In the genomic region with DNA sequence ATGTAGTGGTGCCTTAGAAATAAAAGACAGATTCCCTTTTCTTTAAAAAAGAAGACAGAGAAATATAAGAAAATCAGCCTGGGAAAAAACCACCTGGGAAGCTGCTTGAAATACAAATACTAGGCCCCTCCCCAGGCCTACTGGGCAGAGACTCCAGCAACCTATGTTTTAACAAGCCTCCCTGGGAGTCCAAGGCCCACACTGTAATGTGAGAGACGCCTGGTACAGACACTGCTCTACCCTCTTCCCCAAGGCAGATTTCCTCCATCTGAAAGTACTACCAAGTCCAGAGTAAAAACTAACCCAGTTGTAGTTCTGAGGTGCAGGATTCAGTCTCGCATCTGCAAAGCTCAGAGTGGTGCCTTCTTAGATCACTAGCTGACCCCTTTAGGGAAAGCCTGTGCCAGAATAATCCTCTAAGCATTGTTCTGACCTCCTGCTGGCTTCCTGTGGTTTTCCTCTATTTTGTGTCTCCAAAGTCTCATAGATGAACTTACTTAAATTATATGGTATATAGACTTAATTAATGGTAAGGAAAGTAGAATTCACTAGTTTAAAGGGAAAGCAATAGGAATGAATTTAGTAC, we compare ENCODE assay signal across 21 cellular contexts.
DNase-seq lines count a peak whose midpoint lies in the region; ATAC-seq and TF ChIP-seq lines count a peak whose summit lies in the region.
"Had no signal": no experiment of that assay in that cellular context is flagged by ENCODE, and none has a peak within 500 bp of the region (broad histone marks: within the 10 kb centered on the region; RNA-seq: fewer than 3 reads in every experiment).

No MANE protein-coding gene starts in this region.

- H3K4me2 ChIP-seq in GM23338, result no peak overlapping the region
- H3K4me2 ChIP-seq in mesenchymal stem cell (ENCODE audit: low read length, poor library complexity, severe bottlenecking), result no peak overlapping the region
- H3K4me2 ChIP-seq in PC-9, result no peak overlapping the region

- no peak overlapping the region for H3K18ac ChIP-seq in mesenchymal stem cell (ENCODE audit: low read depth in 1 of 2, low read length in 2 of 2)

- H3K27me3 ChIP-seq in GM23338 (ENCODE audit: insufficient read depth), result no peaks in the 10 kb centered on the region
- H3K27me3 ChIP-seq in body of pancreas, result no peaks in the 10 kb centered on the region
- H3K27me3 ChIP-seq in mesenchymal stem cell (ENCODE audit: control insufficient read depth in 1 of 2, insufficient read depth in 1 of 2, low read length in 2 of 2), result no peaks in the 10 kb centered on the region
- no peaks in the 10 kb centered on the region for H3K27me3 ChIP-seq in PC-9 (ENCODE audit: insufficient read depth, low read depth)

- H3K79me1 ChIP-seq in mesenchymal stem cell (replicated peaks; ENCODE audit: low read length, poor library complexity, severe bottlenecking), result no peaks in the 10 kb centered on the region

- H3K4me1 Mint-ChIP-seq in GM23338 (peaks cover 4% of the 10 kb centered on the region; the same call in 2 of the 3 replicates), natural killer cell (no peaks in the 10 kb centered on the region)
- H3K4me1 Mint-ChIP-seq: T-helper 17 cell had no signal

- no peak overlapping the region for H3K23ac ChIP-seq in mesenchymal stem cell (ENCODE audit: low read length in 2 of 2)

- H3K27me3 Mint-ChIP-seq in GM23338 (ENCODE audit: insufficient read depth, low read depth, poor library complexity) (no peaks in the 10 kb centered on the region), natural killer cell (ENCODE audit: low read depth in 2 of 2) (no peaks in the 10 kb centered on the region)
- H3K27me3 Mint-ChIP-seq: T-helper 17 cell had no signal

- no peak overlapping the region for H2BK120ac ChIP-seq in mesenchymal stem cell (ENCODE audit: low read depth, low read length)

- no peak overlapping the region for H4K91ac ChIP-seq in mesenchymal stem cell (ENCODE audit: low read length)

- no TSS peak for BruUV-seq in PC-9 (replicated peaks; lab: Mats Ljungman, UMichigan)

- 19 to 43% methylated on average over 2 of the region's 2 CpGs for WGBS in body of pancreas, 2 donors
- WGBS in mesenchymal stem cell, result 79% methylated on average over 2 of the region's 2 CpGs

- CTCF ChIA-PET in HEK293 (lab: Yijun Ruan, JAX), result interaction anchor here (0.6 to 2.4 kb wide), 3 partner anchors 206 to 1724 kb away, joined by 3 to 7 read pairs (median 3); no protein-coding TSS in a partner anchor
- CTCF ChIA-PET in PC-9 (lab: Charles Lee), result no interaction called here

- ATAC-seq in GM23338 (peak; percentile 84), body of pancreas (no peak), natural killer cell (no peak), HG03354 (IDR thresholded peaks at IDR 0.05; ENCODE audit: poor library complexity, severe bottlenecking, unreplicated experiment) (no peak)
- ATAC-seq: HepG2, PC-3, T-helper 17 cell had no signal

- no peak overlapping the region for H2BK12ac ChIP-seq in mesenchymal stem cell (ENCODE audit: low read length in 2 of 2)

- H3K4me3 ChIP-seq in GM23338 (no peak overlapping the region), HEK293 (ENCODE audit: low read depth, low read length) (no peak overlapping the region), body of pancreas (no peak overlapping the region), mesenchymal stem cell (ENCODE audit: insufficient read depth in 1 of 2, low read depth in 1 of 2, low read length in 2 of 2) (no peak overlapping the region), PC-9 (no peak overlapping the region)
- H3K4me3 ChIP-seq: HAP-1 had no signal

- H3K9me3 ChIP-seq in HEK293 (ENCODE audit: control insufficient read depth, insufficient read depth, low read depth, low read length), result no peaks in the 10 kb centered on the region
- H3K9me3 ChIP-seq in body of pancreas, result no peaks in the 10 kb centered on the region
- H3K9me3 ChIP-seq in mesenchymal stem cell (ENCODE audit: control insufficient read depth, low read length), result no peaks in the 10 kb centered on the region
- no peaks in the 10 kb centered on the region for H3K9me3 ChIP-seq in PC-9 (ENCODE audit: insufficient read depth, low read depth)
- H3K9me3 ChIP-seq: HAP-1 had no signal

- TF ChIP-seq CTCF in GM23338 (conservative IDR thresholded peaks at IDR 0.05; ENCODE audit: low read depth in 2 of 2), result no peak
- no peak for TF ChIP-seq CTCF in HEK293 (tag by site-specific recombination; IDR thresholded peaks at IDR 0.05)
- no peak for TF ChIP-seq CTCF in body of pancreas (IDR thresholded peaks at IDR 0.05)
- no peak for TF ChIP-seq CTCF in natural killer cell (IDR thresholded peaks at IDR 0.05)
- no peak for TF ChIP-seq CTCF in PC-9 (conservative IDR thresholded peaks at IDR 0.05)

- H3K27ac Mint-ChIP-seq in GM23338, result peak overlapping the region; percentile 70; the same call in 1 of the 2 replicates
- no peak overlapping the region for H3K27ac Mint-ChIP-seq in natural killer cell
- H3K27ac Mint-ChIP-seq: T-helper 17 cell had no signal

- H3K9me2 ChIP-seq in GM23338 (ENCODE audit: insufficient read depth), result no peaks in the 10 kb centered on the region
- H3K9me2 ChIP-seq in PC-9 (ENCODE audit: insufficient read depth), result no peaks in the 10 kb centered on the region

- peak overlapping the region; percentile 57 for H2BK5ac ChIP-seq in mesenchymal stem cell (ENCODE audit: low read depth, low read length, poor library complexity, severe bottlenecking)

- H3K27ac ChIP-seq in GM23338 (ENCODE audit: low read depth) (no peak overlapping the region), HEK293 (ENCODE audit: extremely low read depth, low read depth, low read length) (no peak overlapping the region), body of pancreas (peak overlapping the region in 1 of 4 donors; percentile 45), mesenchymal stem cell (ENCODE audit: low read length, poor library complexity, severe bottlenecking) (no peak overlapping the region), PC-9 (no peak overlapping the region)
- H3K27ac ChIP-seq: C4-2B, RWPE1 had no signal

- H2BK15ac ChIP-seq in mesenchymal stem cell (ENCODE audit: low read depth, poor library complexity, severe bottlenecking), result no peak overlapping the region

- H3K14ac ChIP-seq in mesenchymal stem cell (ENCODE audit: low read length in 2 of 2), result no peak overlapping the region

- H3K4me3 Mint-ChIP-seq in GM23338 (no peak overlapping the region), natural killer cell (no peak overlapping the region)
- H3K4me3 Mint-ChIP-seq: T-helper 17 cell had no signal

- DNase-seq in GM23338 (ENCODE audit: low spot score), result no peak
- DNase-seq in body of pancreas, result peak; percentile 20 to 60 (median 42)
- no peak for DNase-seq in mesenchymal stem cell
- no peak for DNase-seq in natural killer cell
- DNase-seq in PC-9, result no peak
- DNase-seq in posterior vena cava (ENCODE audit: low spot score), result no peak
- DNase-seq: ACHN, AML-193, KBM-7, NCI-H1105 treated with DMSO at 0.1 percent for 48 hours, NCI-H2029, NCI-H2171 treated with DMSO at 0.1 percent for 48 hours, NCI-H748 treated with DMSO at 0.1 percent for 48 hours, PC-3, T-helper 17 cell had no signal

- no peak overlapping the region for H3K4ac ChIP-seq in mesenchymal stem cell (ENCODE audit: low read depth in 1 of 2, low read length in 2 of 2)

- H3K9ac ChIP-seq in mesenchymal stem cell (ENCODE audit: low read length), result no peak overlapping the region

- H2AK5ac ChIP-seq in mesenchymal stem cell (ENCODE audit: low read length, severe bottlenecking), result no peak overlapping the region

- no peaks in the 10 kb centered on the region for H4K20me1 ChIP-seq in GM23338 (replicated peaks; ENCODE audit: insufficient read depth)
- no peaks in the 10 kb centered on the region for H4K20me1 ChIP-seq in PC-9 (ENCODE audit: insufficient read depth)

- intact Hi-C loops in body of pancreas (cut with DNase I) (no loop called here), natural killer cell (cut with micrococcal nuclease) (no loop called here), PC-9 (cut with micrococcal nuclease; ENCODE audit: unreplicated experiment) (loop anchor here (5.0 to 10.0 kb wide), 3 partner anchors 168 to 1149 kb away; no protein-coding TSS in a partner anchor), posterior vena cava (cut with DNase I) (no loop called here)

- no peaks in the 10 kb centered on the region for H3K9me3 Mint-ChIP-seq in GM23338
- peaks cover 6 to 7% of the 10 kb centered on the region in 2 donors for H3K9me3 Mint-ChIP-seq in natural killer cell

- no peak overlapping the region for H4K8ac ChIP-seq in mesenchymal stem cell (ENCODE audit: low read length)

- H3K4me1 ChIP-seq in GM23338 (ENCODE audit: insufficient read depth) (no peaks in the 10 kb centered on the region), HEK293 (ENCODE audit: control insufficient read depth, insufficient read depth, low read length) (peaks cover 6% of the 10 kb centered on the region; the same call in 1 of the 2 replicates), body of pancreas (peaks cover 20% of the 10 kb centered on the region), mesenchymal stem cell (ENCODE audit: control insufficient read depth, insufficient read depth, low read depth, low read length) (no peaks in the 10 kb centered on the region), PC-9 (replicated peaks; ENCODE audit: insufficient read depth) (no peaks in the 10 kb centered on the region)
- H3K4me1 ChIP-seq: HAP-1 had no signal

- no peak for TF ChIP-seq POLR2A in body of pancreas (IDR thresholded peaks at IDR 0.05)

- H3K36me3 ChIP-seq in GM23338 (ENCODE audit: insufficient read depth) (no peaks in the 10 kb centered on the region), HEK293 (ENCODE audit: control insufficient read depth in 2 of 2, insufficient read depth in 1 of 2, low read length in 2 of 2) (no peaks in the 10 kb centered on the region), body of pancreas (replicated peaks in 1 of 2; ENCODE audit: insufficient read depth in 1 of 2, low read depth in 2 of 2) (no peaks in the 10 kb centered on the region), mesenchymal stem cell (ENCODE audit: control insufficient read depth in 1 of 2, insufficient read depth in 2 of 2, low read depth in 1 of 2, low read length in 2 of 2) (no peaks in the 10 kb centered on the region), PC-9 (ENCODE audit: low read depth) (no peaks in the 10 kb centered on the region)
- H3K36me3 ChIP-seq: HAP-1 had no signal

- H3K79me2 ChIP-seq in GM23338 (replicated peaks; ENCODE audit: insufficient read depth), result no peaks in the 10 kb centered on the region
- no peaks in the 10 kb centered on the region for H3K79me2 ChIP-seq in PC-9 (ENCODE audit: low read depth)

- H3K36me3 Mint-ChIP-seq in GM23338 (ENCODE audit: low read depth) (no peaks in the 10 kb centered on the region; the same call in 2 of the 3 replicates), natural killer cell (no peaks in the 10 kb centered on the region)

- H2AFZ ChIP-seq in GM23338, result no peak overlapping the region
- no peak overlapping the region for H2AFZ ChIP-seq in mesenchymal stem cell (ENCODE audit: low read depth, low read length)
- H2AFZ ChIP-seq in PC-9, result no peak overlapping the region

- POLR2A ChIA-PET in HEK293 (lab: Yijun Ruan, JAX), result no interaction called here
- POLR2A ChIA-PET in PC-9 (lab: Charles Lee; ENCODE audit: unreplicated experiment), result no interaction called here

- H3F3A ChIP-seq in GM23338 (replicated peaks; ENCODE audit: low read depth), result no peaks in the 10 kb centered on the region
- H3F3A ChIP-seq in PC-9 (ENCODE audit: insufficient read depth, low read depth), result no peaks in the 10 kb centered on the region

TF ChIP-seq in GM23338, 12 proteins besides CTCF, POLR2A, EP300 and RAD21 (continues in another document):
- no peak for TF ChIP-seq ZNF114 (CRISPR knock-in tag; IDR thresholded peaks at IDR 0.05)

Comparison
In these comparisons a context has a peak if more than half of its experiments do, and no peak if none do; other contexts are left out.
1. DNase-seq: peak in body of pancreas (4 of 4); none in GM23338 (single experiment), mesenchymal stem cell (single experiment), natural killer cell (single experiment), PC-9 (0 of 2) and posterior vena cava (single experiment).